In genomic region chr1:86926886-86927285, GRCh38 we compare ENCODE assay signal across 19 cellular contexts. TPM values are rescaled to one million over a fixed set of nuclear protein-coding genes. Genes with fewer than 3 reads are reported as not detected.
DNase-seq lines count a peak whose midpoint lies in the region; ATAC-seq and TF ChIP-seq lines count a peak whose summit lies in the region.
"Had no signal": no experiment of that assay in that cellular context is flagged by ENCODE, and none has a peak within 500 bp of the region (broad histone marks: within the 10 kb centered on the region; RNA-seq: fewer than 3 reads in every experiment).

No MANE protein-coding gene starts in this region.

- intact Hi-C loops in mucosa of descending colon (cut with DNase I, micrococcal nuclease) (no loop called here), posterior vena cava (cut with DNase I) (no loop called here)

- ATAC-seq in esophagus mucosa (peak; percentile 76), mucosa of descending colon (peak; percentile 71)
- ATAC-seq: A549 had no signal

- H3K36me3 ChIP-seq in adipocyte (ENCODE audit: control insufficient read depth, insufficient read depth, low read length, severe bottlenecking) (no peaks in the 10 kb centered on the region), mucosa of descending colon (ENCODE audit: low read depth) (no peaks in the 10 kb centered on the region)

- H3K9me3 ChIP-seq in adipocyte (ENCODE audit: control insufficient read depth, low read length), result no peaks in the 10 kb centered on the region
- peaks cover 20% of the 10 kb centered on the region for H3K9me3 ChIP-seq in mucosa of descending colon

- TF ChIP-seq CTCF in mucosa of descending colon (IDR thresholded peaks at IDR 0.05), result no peak

- DNase-seq in GM03348 (ENCODE audit: low spot score), result peak; percentile 15
- DNase-seq in adipocyte (ENCODE audit: low read depth), result peak; percentile 6
- peak in 1 of 3 donors; percentile 19 for DNase-seq in mucosa of descending colon
- DNase-seq in NCI-H345 (lab: John Stamatoyannopoulos, UW), result no peak
- DNase-seq in stimulated activated CD4-positive, alpha-beta T cell treated with anti-CD3 and anti-CD28 coated beads, Interleukin-4, amount 100 ng/mL, for 24 hours, result no peak
- DNase-seq in UCSD-AML1 (lab: John Stamatoyannopoulos, UW; ENCODE audit: unreplicated experiment), result no peak
- no peak for DNase-seq in posterior vena cava (ENCODE audit: low spot score)
- DNase-seq: C1 segment of cervical spinal cord; CD8-positive, alpha-beta memory T cell; DMS53; EL; NCI-H1105; NCI-H2081; NCI-H510A; NCI-H748 treated with DMSO at 0.1 percent for 48 hours; OCI-M1; SHP77 treated with DMSO at 0.1 percent for 48 hours had no signal

- H3K4me1 ChIP-seq in adipocyte (ENCODE audit: control insufficient read depth, insufficient read depth, low read length) (peaks cover 24% of the 10 kb centered on the region), mucosa of descending colon (ENCODE audit: low read depth) (peaks cover 9% of the 10 kb centered on the region)

- H3K4me3 ChIP-seq in adipocyte (ENCODE audit: low read length) (no peak overlapping the region), mucosa of descending colon (no peak overlapping the region)
- H3K4me3 ChIP-seq: A549 had no signal

- no peak overlapping the region for H3K9ac ChIP-seq in adipocyte (ENCODE audit: low read length)

- no peaks in the 10 kb centered on the region for H3K27me3 ChIP-seq in adipocyte (replicated peaks; ENCODE audit: control insufficient read depth, insufficient read depth, low read length)

RNA-seq across cellular contexts. Expression of gene HS2ST1, which starts 12.5 kb away (rescaled TPM):
- total RNA-seq in esophagus mucosa (11.8 TPM), mucosa of descending colon (10 to 100 TPM; 20.9 to 24.5 (median 21.7) TPM), posterior vena cava (10 to 100 TPM; 24.7 to 27.1 TPM)

RNA-seq across cellular contexts. Expression of gene SELENOF, which starts 13.0 kb away (rescaled TPM):
- 80.5 TPM for total RNA-seq in esophagus mucosa
- total RNA-seq in mucosa of descending colon, result 100 to 1,000 TPM; 138 to 202 (median 191) TPM
- 100 to 1,000 TPM; 183 to 189 TPM for total RNA-seq in posterior vena cava

Comparison
In these comparisons a context has a peak if more than half of its experiments do, and no peak if none do; other contexts are left out.
1. DNase-seq: peak in GM03348 (single experiment) and adipocyte (single experiment); none in NCI-H345 (single experiment), stimulated activated CD4-positive, alpha-beta T cell treated with anti-CD3 and anti-CD28 coated beads, Interleukin-4, amount 100 ng/mL, for 24 hours (single experiment), UCSD-AML1 (single experiment) and posterior vena cava (single experiment).